ENCODE assay signal across 9 cellular contexts in genomic region chr2:106565599-106565998, GRCh38.
"Had no signal": no experiment of that assay in that cellular context is flagged by ENCODE, and none has a peak within 500 bp of the region (broad histone marks: within the 10 kb centered on the region; RNA-seq: fewer than 3 reads in every experiment).

No MANE protein-coding gene starts in this region.

- H3K36me3 Mint-ChIP-seq: natural killer cell had no signal

- FAIRE-seq: TTC549 had no signal

- H3K4me3 Mint-ChIP-seq: endodermal cell, natural killer cell had no signal

- H3K36me3 ChIP-seq: brain microvascular endothelial cell, sigmoid colon had no signal

- H3K27ac Mint-ChIP-seq: endodermal cell, natural killer cell had no signal

- H3K27me3 ChIP-seq: brain microvascular endothelial cell, sigmoid colon had no signal

- H3K9me3 Mint-ChIP-seq: endodermal cell, natural killer cell had no signal

- DNase-seq: activated effector memory CD4-positive, alpha-beta T cell treated with anti-CD3 and anti-CD28 coated beads, Interleukin-2, amount 50 U/mL, for 16 hours; endodermal cell; natural killer cell; occipital lobe; SHP77 treated with DMSO at 0.1 percent for 48 hours; sigmoid colon; T-helper 2 cell had no signal

- H3K4me3 ChIP-seq: sigmoid colon had no signal

- H3K9me3 ChIP-seq: sigmoid colon had no signal

- ATAC-seq: natural killer cell had no signal

- H3K4me1 Mint-ChIP-seq: endodermal cell, natural killer cell had no signal

- H3K27ac ChIP-seq: brain microvascular endothelial cell had no signal
